In genomic region chr7:64035388-64035787, GRCh38 we compare ENCODE assay signal across 9 cellular contexts. TPM values are rescaled to one million over a fixed set of nuclear protein-coding genes. Genes with fewer than 3 reads are reported as not detected.
"Had no signal": no experiment of that assay in that cellular context is flagged by ENCODE, and none has a peak within 500 bp of the region (broad histone marks: within the 10 kb centered on the region; RNA-seq: fewer than 3 reads in every experiment).

No MANE protein-coding gene starts in this region.

- DNase-seq: GDM1, GF-D8 had no signal

- H3K4me3 ChIP-seq: GM12878 had no signal

- ATAC-seq: GM12878 had no signal

- FAIRE-seq: G401.6, GM12878, GM12891, GM12892, GM18507, GM19239 had no signal

RNA-seq across cellular contexts. Expression of gene ZNF727, which starts 9.8 kb away (rescaled TPM):
- total RNA-seq: G401, GM12878 had no signal
- polyA plus RNA-seq: GM12878 had no signal

RNA-seq across cellular contexts. Expression of gene ZNF722, which starts 36.7 kb away (rescaled TPM):
- total RNA-seq: G401, GM12878 had no signal
- polyA plus RNA-seq: GM12878 had no signal
